Comparison of ENCODE assay signal across 1 cellular context in genomic region chr15:91055548-91056331, GRCh38.
TF ChIP-seq lines count a peak whose summit lies in the region.

No MANE protein-coding gene starts in this region.

TF ChIP-seq in HepG2, 621 proteins besides CTCF, POLR2A, EP300 and RAD21:
- TF ChIP-seq SMC3 (IDR thresholded peaks at IDR 0.05; ENCODE audit: low read length) (peak; percentile 82), ZNF782 (CRISPR knock-in tag; IDR thresholded peaks at IDR 0.05; ENCODE audit: borderline replicate concordance) (no peak), DPF2 (CRISPR knock-in tag; IDR thresholded peaks at IDR 0.05; ENCODE audit: borderline replicate concordance, low read depth) (no peak), PBX3 (CRISPR knock-in tag; IDR thresholded peaks at IDR 0.05; ENCODE audit: borderline replicate concordance) (no peak), ZNF10 (CRISPR knock-in tag; IDR thresholded peaks at IDR 0.05; ENCODE audit: borderline replicate concordance, low read depth) (no peak), SP2 (CRISPR knock-in tag; IDR thresholded peaks at IDR 0.05) (no peak), ZFP62 (CRISPR knock-in tag; IDR thresholded peaks at IDR 0.05) (no peak), TGIF2 (CRISPR knock-in tag; IDR thresholded peaks at IDR 0.05) (no peak), MBD4 (IDR thresholded peaks at IDR 0.05; ENCODE audit: borderline replicate concordance, low read length) (no peak), ELF1 (CRISPR knock-in tag; IDR thresholded peaks at IDR 0.05) (peak; percentile 40), POLR2G (IDR thresholded peaks at IDR 0.05; ENCODE audit: low read depth, low read length) (no peak), STAG1 (CRISPR knock-in tag; IDR thresholded peaks at IDR 0.05) (peak; percentile 87), ZNF558 (CRISPR knock-in tag; IDR thresholded peaks at IDR 0.05; ENCODE audit: borderline replicate concordance) (no peak), DBP (CRISPR knock-in tag; IDR thresholded peaks at IDR 0.05; ENCODE audit: not compliant biosample characterization) (no peak), ZNF260 (CRISPR knock-in tag; IDR thresholded peaks at IDR 0.05; ENCODE audit: borderline replicate concordance, low read depth) (no peak), SATB2 (CRISPR knock-in tag; IDR thresholded peaks at IDR 0.05) (no peak), HNRNPH1 (optimal IDR thresholded peaks at IDR 0.05; ENCODE audit: low read depth, low read length) (no peak), THRA (CRISPR knock-in tag; IDR thresholded peaks at IDR 0.05; ENCODE audit: borderline replicate concordance) (0 out of 2 replicates have a peak, but pooled peaks have one; percentile 16), ZNF33B (CRISPR knock-in tag; IDR thresholded peaks at IDR 0.05) (no peak), ZBTB14 (CRISPR knock-in tag; IDR thresholded peaks at IDR 0.05) (no peak), GRHL1 (CRISPR knock-in tag; conservative IDR thresholded peaks at IDR 0.05) (no peak)
